Comparison of ENCODE assay signal across 13 cellular contexts in genomic region chr17:49748223-49748622, GRCh38. TPM values are rescaled to one million over a fixed set of nuclear protein-coding genes. Genes with fewer than 3 reads are reported as not detected.
A peak's percentile ranks its signal among the peaks of the same experiment; 100 is the strongest.
DNase-seq lines count a peak whose midpoint lies in the region; ATAC-seq and TF ChIP-seq lines count a peak whose summit lies in the region.
"Had no signal": no experiment of that assay in that cellular context is flagged by ENCODE, and none has a peak within 500 bp of the region (broad histone marks: within the 10 kb centered on the region; RNA-seq: fewer than 3 reads in every experiment).

No MANE protein-coding gene starts in this region.

- no peaks in the 10 kb centered on the region for H3K9me3 Mint-ChIP-seq in CD8-positive, alpha-beta T cell
- H3K9me3 Mint-ChIP-seq in IgD-negative memory B cell (no peaks in the 10 kb centered on the region), memory B cell (no peaks in the 10 kb centered on the region)
- no peaks in the 10 kb centered on the region for H3K9me3 Mint-ChIP-seq in activated CD4-positive, alpha-beta memory T cell treated with anti-CD3 and anti-CD28 coated beads, Interleukin-2, amount 10 ng/mL, durations not matched to agents 7 days and 5 days
- H3K9me3 Mint-ChIP-seq: brain had no signal

- H3F3A ChIP-seq in GM23248 (ENCODE audit: insufficient read depth), result no peaks in the 10 kb centered on the region

- H4K20me1 ChIP-seq in GM23248 (ENCODE audit: insufficient read depth), result no peaks in the 10 kb centered on the region

- H3K27ac Mint-ChIP-seq in CD8-positive, alpha-beta T cell, result peak overlapping the region; percentile 99
- H3K27ac Mint-ChIP-seq in IgD-negative memory B cell (peak overlapping the region; percentile 94 to 97 (median 97)), memory B cell (peak overlapping the region; percentile 98)
- peak overlapping the region; percentile 94 for H3K27ac Mint-ChIP-seq in activated CD4-positive, alpha-beta memory T cell treated with anti-CD3 and anti-CD28 coated beads, Interleukin-2, amount 10 ng/mL, durations not matched to agents 7 days and 5 days
- H3K27ac Mint-ChIP-seq: brain had no signal

- H3K4me3 Mint-ChIP-seq in CD8-positive, alpha-beta T cell, result peak overlapping the region; percentile 79
- peak overlapping the region; percentile 91 to 98 (median 95) for H3K4me3 Mint-ChIP-seq in IgD-negative memory B cell
- peak overlapping the region; percentile 51 for H3K4me3 Mint-ChIP-seq in activated CD4-positive, alpha-beta memory T cell treated with anti-CD3 and anti-CD28 coated beads, Interleukin-2, amount 10 ng/mL, durations not matched to agents 7 days and 5 days
- H3K4me3 Mint-ChIP-seq in memory B cell, result peak overlapping the region; percentile 78
- H3K4me3 Mint-ChIP-seq: brain had no signal

- WGBS in GM23248 (ENCODE audit: low coverage in 1 of 2, low lambda C conversion rate in 2 of 2, missing lambda C conversion rate in 2 of 2), 2 experiments, result 87 to 91% methylated on average over 3 of the region's 3 CpGs

- intact Hi-C loops in CD8-positive, alpha-beta T cell (cut with DNase I, micrococcal nuclease), result loop anchor here (1.0 to 10.0 kb wide), 4 partner anchors 9 to 553 kb away; no protein-coding TSS in a partner anchor

- CTCF ChIA-PET in CD8-positive, alpha-beta T cell (lab: Charles Lee), result interaction anchor here (0.6 to 3.5 kb wide), 7 partner anchors 10 to 40 kb away, joined by 3 to 21 read pairs (median 7); partner anchors contain the start of genes FAM117A and SLC35B1
- CTCF ChIA-PET in activated CD4-positive, alpha-beta memory T cell treated with anti-CD3 and anti-CD28 coated beads, Interleukin-2, amount 10 ng/mL, durations not matched to agents 7 days and 5 days (lab: Charles Lee), result interaction anchor here (1.1 to 3.5 kb wide), 6 partner anchors 9 to 40 kb away, joined by 3 to 29 read pairs (median 10); partner anchors contain the start of genes FAM117A, KAT7 and SLC35B1

- peaks cover 29% of the 10 kb centered on the region for H3K36me3 Mint-ChIP-seq in CD8-positive, alpha-beta T cell
- H3K36me3 Mint-ChIP-seq in IgD-negative memory B cell (peaks cover 4% of the 10 kb centered on the region), memory B cell (peaks cover 10% of the 10 kb centered on the region)
- peaks cover 41% of the 10 kb centered on the region for H3K36me3 Mint-ChIP-seq in activated CD4-positive, alpha-beta memory T cell treated with anti-CD3 and anti-CD28 coated beads, Interleukin-2, amount 10 ng/mL, durations not matched to agents 7 days and 5 days (ENCODE audit: low read depth)

- H3K4me3 ChIP-seq in CD8-positive, alpha-beta T cell (ENCODE audit: low read depth, low read length), result peak overlapping the region; percentile 13
- H3K4me3 ChIP-seq in GM23248, result no peak overlapping the region
- H3K4me3 ChIP-seq: SJSA1, upper lobe of left lung had no signal

- H3K27me3 ChIP-seq in CD8-positive, alpha-beta T cell (ENCODE audit: insufficient read depth, low read length), result no peaks in the 10 kb centered on the region
- no peaks in the 10 kb centered on the region for H3K27me3 ChIP-seq in GM23248 (replicated peaks; ENCODE audit: insufficient read depth)
- H3K27me3 ChIP-seq: upper lobe of left lung had no signal

- no peaks in the 10 kb centered on the region for H3K9me2 ChIP-seq in GM23248 (ENCODE audit: insufficient read depth)

- no peak overlapping the region for H3K4me2 ChIP-seq in GM23248 (ENCODE audit: unreplicated experiment)

- TF ChIP-seq CTCF in CD8-positive, alpha-beta T cell (IDR thresholded peaks at IDR 0.05), result no peak

- no peak overlapping the region for H2AFZ ChIP-seq in GM23248

- peak overlapping the region; percentile 60 for H3K27ac ChIP-seq in CD8-positive, alpha-beta T cell (ENCODE audit: low read depth, low read length)
- H3K27ac ChIP-seq in GM23248, result no peak overlapping the region
- H3K27ac ChIP-seq: SJSA1 had no signal

- H3K9me3 ChIP-seq in CD8-positive, alpha-beta T cell (ENCODE audit: low read length), result no peaks in the 10 kb centered on the region
- no peaks in the 10 kb centered on the region for H3K9me3 ChIP-seq in GM23248 (ENCODE audit: low read depth)
- H3K9me3 ChIP-seq: SJSA1, upper lobe of left lung had no signal

- no peak overlapping the region for H3K9ac ChIP-seq in GM23248

- peaks cover 81% of the 10 kb centered on the region for H3K4me1 ChIP-seq in CD8-positive, alpha-beta T cell (ENCODE audit: insufficient read depth, low read length)
- no peaks in the 10 kb centered on the region for H3K4me1 ChIP-seq in GM23248 (ENCODE audit: insufficient read depth)
- H3K4me1 ChIP-seq: SJSA1 had no signal

- H3K79me2 ChIP-seq in GM23248 (ENCODE audit: insufficient read depth), result no peaks in the 10 kb centered on the region

- DNase-seq in CD8-positive, alpha-beta T cell, result peak in 3 of 7 experiments; percentile 23 to 49 (median 28)
- peak; percentile 38 for DNase-seq in activated CD4-positive, alpha-beta memory T cell treated with anti-CD3 and anti-CD28 coated beads, Interleukin-2, amount 10 ng/mL, durations not matched to agents 7 days and 5 days
- DNase-seq in memory B cell (ENCODE audit: low spot score in 2 of 2) (no peak), NCI-H2029 (lab: John Stamatoyannopoulos, UW) (no peak), GM23248 (no peak)
- DNase-seq: NCI-H1092, right cardiac atrium, upper lobe of left lung had no signal

- H3K27me3 Mint-ChIP-seq in CD8-positive, alpha-beta T cell (ENCODE audit: low read depth), result no peaks in the 10 kb centered on the region
- H3K27me3 Mint-ChIP-seq in IgD-negative memory B cell (no peaks in the 10 kb centered on the region), memory B cell (no peaks in the 10 kb centered on the region)
- no peaks in the 10 kb centered on the region for H3K27me3 Mint-ChIP-seq in activated CD4-positive, alpha-beta memory T cell treated with anti-CD3 and anti-CD28 coated beads, Interleukin-2, amount 10 ng/mL, durations not matched to agents 7 days and 5 days
- H3K27me3 Mint-ChIP-seq: brain had no signal

- in situ Hi-C loops in GM23248 (cut with MboI), result no loop called here

- ATAC-seq in CD8-positive, alpha-beta T cell, result peak; percentile 13
- no peak for ATAC-seq in memory B cell (ENCODE audit: low read depth)
- ATAC-seq in HG03439 (IDR thresholded peaks at IDR 0.05; ENCODE audit: unreplicated experiment), result no peak
- ATAC-seq in HG02885 (IDR thresholded peaks at IDR 0.05; ENCODE audit: poor library complexity, unreplicated experiment), result no peak
- ATAC-seq: right cardiac atrium had no signal

- no peaks in the 10 kb centered on the region for H3K36me3 ChIP-seq in CD8-positive, alpha-beta T cell (ENCODE audit: insufficient read depth, low read length)
- H3K36me3 ChIP-seq in GM23248 (ENCODE audit: low read depth), result no peaks in the 10 kb centered on the region
- H3K36me3 ChIP-seq: SJSA1, upper lobe of left lung had no signal

- POLR2A ChIA-PET in CD8-positive, alpha-beta T cell (lab: Charles Lee), result interaction anchor here (0.6 to 5.5 kb wide), 18 partner anchors 8 to 73 kb away, joined by 3 to 100 read pairs (median 4); partner anchors contain the start of genes FAM117A, KAT7 and SLC35B1
- POLR2A ChIA-PET in activated CD4-positive, alpha-beta memory T cell treated with anti-CD3 and anti-CD28 coated beads, Interleukin-2, amount 10 ng/mL, durations not matched to agents 7 days and 5 days (lab: Charles Lee), result interaction anchor here (0.9 to 5.2 kb wide), 16 partner anchors 9 to 70 kb away, joined by 3 to 132 read pairs (median 8); partner anchors contain the start of genes FAM117A, KAT7 and SLC35B1

- H3K4me1 Mint-ChIP-seq in CD8-positive, alpha-beta T cell (ENCODE audit: low read depth), result peaks cover 80% of the 10 kb centered on the region
- peaks cover 55 to 65% (median 61%) of the 10 kb centered on the region in 3 donors for H3K4me1 Mint-ChIP-seq in IgD-negative memory B cell
- H3K4me1 Mint-ChIP-seq in activated CD4-positive, alpha-beta memory T cell treated with anti-CD3 and anti-CD28 coated beads, Interleukin-2, amount 10 ng/mL, durations not matched to agents 7 days and 5 days, result peaks cover 80% of the 10 kb centered on the region
- peaks cover 62% of the 10 kb centered on the region for H3K4me1 Mint-ChIP-seq in memory B cell

RNA-seq across cellular contexts. Expression of gene FAM117A, which starts 15.7 kb away (rescaled TPM):
- total RNA-seq in CD8-positive, alpha-beta T cell, result 10 to 100 TPM; 23.4 to 28.7 TPM
- 81.6 TPM for polyA plus RNA-seq in IgD-negative memory B cell
- 10 to 100 TPM; 61.0 to 62.0 TPM for total RNA-seq in activated CD4-positive, alpha-beta memory T cell treated with anti-CD3 and anti-CD28 coated beads, Interleukin-2, amount 10 ng/mL, durations not matched to agents 7 days and 5 days
- 4.0 and 10.2 TPM in 2 replicates for total RNA-seq in GM23248 (2014; rRNA removed; shearing (Covaris generic))
- 1.8 and 2.1 TPM in 2 replicates for polyA plus RNA-seq in GM23248 (2016; fragmentation: Nextera tagmentation; extraction: Ambion mirVana)

RNA-seq across cellular contexts. Expression of gene KAT7, which starts 40.3 kb away (rescaled TPM):
- 100 to 1,000 TPM; 170 to 189 TPM for total RNA-seq in CD8-positive, alpha-beta T cell
- polyA plus RNA-seq in IgD-negative memory B cell, result 48.6 TPM
- 10 to 100 TPM; 79.8 to 80.2 TPM for total RNA-seq in activated CD4-positive, alpha-beta memory T cell treated with anti-CD3 and anti-CD28 coated beads, Interleukin-2, amount 10 ng/mL, durations not matched to agents 7 days and 5 days
- total RNA-seq in GM23248 (2014; rRNA removed; shearing (Covaris generic)), result 20.9 and 41.9 TPM in 2 replicates
- polyA plus RNA-seq in GM23248 (2016; fragmentation: Nextera tagmentation; extraction: Ambion mirVana), result 27.0 and 27.5 TPM in 2 replicates

RNA-seq across cellular contexts. Expression of gene SLC35B1, which starts 40.5 kb away (rescaled TPM):
- 10 to 100 TPM; 57.7 to 64.2 TPM for total RNA-seq in CD8-positive, alpha-beta T cell
- polyA plus RNA-seq in IgD-negative memory B cell, result 27.7 TPM
- 10 to 100 TPM; 50.4 TPM for total RNA-seq in activated CD4-positive, alpha-beta memory T cell treated with anti-CD3 and anti-CD28 coated beads, Interleukin-2, amount 10 ng/mL, durations not matched to agents 7 days and 5 days
- total RNA-seq in GM23248 (2014; rRNA removed; shearing (Covaris generic)), result 38.3 and 71.7 TPM in 2 replicates
- polyA plus RNA-seq in GM23248 (2016; fragmentation: Nextera tagmentation; extraction: Ambion mirVana), result 66.5 and 70.3 TPM in 2 replicates
